Comparison of ENCODE assay signal across 3 cellular contexts in the genomic region with DNA sequence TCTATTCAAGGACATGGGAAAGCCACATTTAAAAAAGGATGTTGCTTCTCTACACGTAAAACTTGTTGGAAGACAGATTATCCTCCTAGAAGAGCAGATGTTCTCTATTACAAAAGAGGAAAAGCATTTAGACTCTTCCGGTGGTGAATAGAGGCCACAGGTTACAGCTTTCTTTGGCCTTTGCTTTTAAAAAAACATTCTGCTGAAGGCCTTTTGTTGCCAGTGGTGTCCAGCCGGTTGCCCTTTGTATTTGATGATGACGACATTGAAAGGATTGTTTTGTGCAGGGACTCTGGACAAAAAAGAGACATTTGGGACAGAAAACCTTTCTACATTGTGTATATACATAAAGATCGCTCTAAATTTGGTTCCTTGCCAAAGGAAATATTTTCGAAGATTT.
A peak's percentile ranks its signal among the peaks of the same experiment; 100 is the strongest.
TF ChIP-seq lines count a peak whose summit lies in the region.

No MANE protein-coding gene starts in this region.

TF ChIP-seq in SK-N-SH, 30 proteins besides CTCF, POLR2A, EP300 and RAD21 (continued from another document):
- TF ChIP-seq PBX3 (IDR thresholded peaks at IDR 0.05): no peak
- TF ChIP-seq, protein P1, sequence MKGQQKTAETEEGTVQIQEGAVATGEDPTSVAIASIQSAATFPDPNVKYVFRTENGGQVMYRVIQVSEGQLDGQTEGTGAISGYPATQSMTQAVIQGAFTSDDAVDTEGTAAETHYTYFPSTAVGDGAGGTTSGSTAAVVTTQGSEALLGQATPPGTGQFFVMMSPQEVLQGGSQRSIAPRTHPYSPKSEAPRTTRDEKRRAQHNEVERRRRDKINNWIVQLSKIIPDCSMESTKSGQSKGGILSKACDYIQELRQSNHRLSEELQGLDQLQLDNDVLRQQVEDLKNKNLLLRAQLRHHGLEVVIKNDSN (IDR thresholded peaks at IDR 0.05; ENCODE audit: borderline replicate concordance, low read depth): no peak
- no peak for TF ChIP-seq TEAD4 (IDR thresholded peaks at IDR 0.05; ENCODE audit: borderline replicate concordance, insufficient read depth)
- TF ChIP-seq USF2 (IDR thresholded peaks at IDR 0.05; ENCODE audit: borderline replicate concordance, low read depth, low read length): no peak
- TF ChIP-seq FOXM1 (IDR thresholded peaks at IDR 0.05; ENCODE audit: low read depth): no peak
- TF ChIP-seq POLR2AphosphoS5 (IDR thresholded peaks at IDR 0.05; ENCODE audit: low read depth, low read length): no peak
- no peak for TF ChIP-seq MXI1 (IDR thresholded peaks at IDR 0.05; ENCODE audit: low read depth, low read length)
- TF ChIP-seq ELF1 (IDR thresholded peaks at IDR 0.05): no peak
- TF ChIP-seq YY1 (IDR thresholded peaks at IDR 0.05; ENCODE audit: low read depth): no peak

TF ChIP-seq in SK-N-SH treated with all-trans-retinoic acid at 6 μM for 48 hours, 23 proteins besides CTCF, POLR2A, EP300 and RAD21:
- TF ChIP-seq, protein P2, sequence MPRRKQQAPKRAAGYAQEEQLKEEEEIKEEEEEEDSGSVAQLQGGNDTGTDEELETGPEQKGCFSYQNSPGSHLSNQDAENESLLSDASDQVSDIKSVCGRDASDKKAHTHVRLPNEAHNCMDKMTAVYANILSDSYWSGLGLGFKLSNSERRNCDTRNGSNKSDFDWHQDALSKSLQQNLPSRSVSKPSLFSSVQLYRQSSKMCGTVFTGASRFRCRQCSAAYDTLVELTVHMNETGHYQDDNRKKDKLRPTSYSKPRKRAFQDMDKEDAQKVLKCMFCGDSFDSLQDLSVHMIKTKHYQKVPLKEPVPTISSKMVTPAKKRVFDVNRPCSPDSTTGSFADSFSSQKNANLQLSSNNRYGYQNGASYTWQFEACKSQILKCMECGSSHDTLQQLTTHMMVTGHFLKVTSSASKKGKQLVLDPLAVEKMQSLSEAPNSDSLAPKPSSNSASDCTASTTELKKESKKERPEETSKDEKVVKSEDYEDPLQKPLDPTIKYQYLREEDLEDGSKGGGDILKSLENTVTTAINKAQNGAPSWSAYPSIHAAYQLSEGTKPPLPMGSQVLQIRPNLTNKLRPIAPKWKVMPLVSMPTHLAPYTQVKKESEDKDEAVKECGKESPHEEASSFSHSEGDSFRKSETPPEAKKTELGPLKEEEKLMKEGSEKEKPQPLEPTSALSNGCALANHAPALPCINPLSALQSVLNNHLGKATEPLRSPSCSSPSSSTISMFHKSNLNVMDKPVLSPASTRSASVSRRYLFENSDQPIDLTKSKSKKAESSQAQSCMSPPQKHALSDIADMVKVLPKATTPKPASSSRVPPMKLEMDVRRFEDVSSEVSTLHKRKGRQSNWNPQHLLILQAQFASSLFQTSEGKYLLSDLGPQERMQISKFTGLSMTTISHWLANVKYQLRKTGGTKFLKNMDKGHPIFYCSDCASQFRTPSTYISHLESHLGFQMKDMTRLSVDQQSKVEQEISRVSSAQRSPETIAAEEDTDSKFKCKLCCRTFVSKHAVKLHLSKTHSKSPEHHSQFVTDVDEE (CRISPR knock-in tag; IDR thresholded peaks at IDR 0.05): no peak
- TF ChIP-seq TOX (CRISPR knock-in tag; IDR thresholded peaks at IDR 0.05; ENCODE audit: borderline replicate concordance): no peak

TF ChIP-seq in liver, 16 proteins besides CTCF, POLR2A, EP300 and RAD21 (continued from another document):
- TF ChIP-seq, protein P3, sequence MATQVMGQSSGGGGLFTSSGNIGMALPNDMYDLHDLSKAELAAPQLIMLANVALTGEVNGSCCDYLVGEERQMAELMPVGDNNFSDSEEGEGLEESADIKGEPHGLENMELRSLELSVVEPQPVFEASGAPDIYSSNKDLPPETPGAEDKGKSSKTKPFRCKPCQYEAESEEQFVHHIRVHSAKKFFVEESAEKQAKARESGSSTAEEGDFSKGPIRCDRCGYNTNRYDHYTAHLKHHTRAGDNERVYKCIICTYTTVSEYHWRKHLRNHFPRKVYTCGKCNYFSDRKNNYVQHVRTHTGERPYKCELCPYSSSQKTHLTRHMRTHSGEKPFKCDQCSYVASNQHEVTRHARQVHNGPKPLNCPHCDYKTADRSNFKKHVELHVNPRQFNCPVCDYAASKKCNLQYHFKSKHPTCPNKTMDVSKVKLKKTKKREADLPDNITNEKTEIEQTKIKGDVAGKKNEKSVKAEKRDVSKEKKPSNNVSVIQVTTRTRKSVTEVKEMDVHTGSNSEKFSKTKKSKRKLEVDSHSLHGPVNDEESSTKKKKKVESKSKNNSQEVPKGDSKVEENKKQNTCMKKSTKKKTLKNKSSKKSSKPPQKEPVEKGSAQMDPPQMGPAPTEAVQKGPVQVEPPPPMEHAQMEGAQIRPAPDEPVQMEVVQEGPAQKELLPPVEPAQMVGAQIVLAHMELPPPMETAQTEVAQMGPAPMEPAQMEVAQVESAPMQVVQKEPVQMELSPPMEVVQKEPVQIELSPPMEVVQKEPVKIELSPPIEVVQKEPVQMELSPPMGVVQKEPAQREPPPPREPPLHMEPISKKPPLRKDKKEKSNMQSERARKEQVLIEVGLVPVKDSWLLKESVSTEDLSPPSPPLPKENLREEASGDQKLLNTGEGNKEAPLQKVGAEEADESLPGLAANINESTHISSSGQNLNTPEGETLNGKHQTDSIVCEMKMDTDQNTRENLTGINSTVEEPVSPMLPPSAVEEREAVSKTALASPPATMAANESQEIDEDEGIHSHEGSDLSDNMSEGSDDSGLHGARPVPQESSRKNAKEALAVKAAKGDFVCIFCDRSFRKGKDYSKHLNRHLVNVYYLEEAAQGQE (IDR thresholded peaks at IDR 0.05): peak; percentile 62
- peak; percentile 99 for TF ChIP-seq NR2F2 (IDR thresholded peaks at IDR 0.05)
- peak; percentile 90 to 93 for TF ChIP-seq HNF4A (conservative IDR thresholded peaks at IDR 0.05)
- TF ChIP-seq, protein P4, sequence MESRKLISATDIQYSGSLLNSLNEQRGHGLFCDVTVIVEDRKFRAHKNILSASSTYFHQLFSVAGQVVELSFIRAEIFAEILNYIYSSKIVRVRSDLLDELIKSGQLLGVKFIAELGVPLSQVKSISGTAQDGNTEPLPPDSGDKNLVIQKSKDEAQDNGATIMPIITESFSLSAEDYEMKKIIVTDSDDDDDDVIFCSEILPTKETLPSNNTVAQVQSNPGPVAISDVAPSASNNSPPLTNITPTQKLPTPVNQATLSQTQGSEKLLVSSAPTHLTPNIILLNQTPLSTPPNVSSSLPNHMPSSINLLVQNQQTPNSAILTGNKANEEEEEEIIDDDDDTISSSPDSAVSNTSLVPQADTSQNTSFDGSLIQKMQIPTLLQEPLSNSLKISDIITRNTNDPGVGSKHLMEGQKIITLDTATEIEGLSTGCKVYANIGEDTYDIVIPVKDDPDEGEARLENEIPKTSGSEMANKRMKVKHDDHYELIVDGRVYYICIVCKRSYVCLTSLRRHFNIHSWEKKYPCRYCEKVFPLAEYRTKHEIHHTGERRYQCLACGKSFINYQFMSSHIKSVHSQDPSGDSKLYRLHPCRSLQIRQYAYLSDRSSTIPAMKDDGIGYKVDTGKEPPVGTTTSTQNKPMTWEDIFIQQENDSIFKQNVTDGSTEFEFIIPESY (IDR thresholded peaks at IDR 0.05): peak; percentile 52
TF ChIP-seq in liver: peak in this region for 13.
